Comparison of ENCODE assay signal across 8 cellular contexts in genomic region chr2:108533832-108534576, GRCh38. TPM values are rescaled to one million over a fixed set of nuclear protein-coding genes. Genes with fewer than 3 reads are reported as not detected.
DNase-seq lines count a peak whose midpoint lies in the region; ATAC-seq and TF ChIP-seq lines count a peak whose summit lies in the region.

A gene with protein sequence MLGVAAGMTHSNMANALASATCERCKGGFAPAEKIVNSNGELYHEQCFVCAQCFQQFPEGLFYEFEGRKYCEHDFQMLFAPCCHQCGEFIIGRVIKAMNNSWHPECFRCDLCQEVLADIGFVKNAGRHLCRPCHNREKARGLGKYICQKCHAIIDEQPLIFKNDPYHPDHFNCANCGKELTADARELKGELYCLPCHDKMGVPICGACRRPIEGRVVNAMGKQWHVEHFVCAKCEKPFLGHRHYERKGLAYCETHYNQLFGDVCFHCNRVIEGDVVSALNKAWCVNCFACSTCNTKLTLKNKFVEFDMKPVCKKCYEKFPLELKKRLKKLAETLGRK (plus strand): TSS chr2:108534470. CDS start chr2:108534563, 93 bp downstream.

- peak within 1 kb of the TSS; percentile 85 to 95 for H3K9ac ChIP-seq in colonic mucosa (ENCODE audit: low read depth in 2 of 2, low read length in 2 of 2)

- DNase-seq in Ammon's horn (ENCODE audit: low spot score) (peak; percentile 88), NCI-H510A (lab: John Stamatoyannopoulos, UW) (peak; percentile 77), colonic mucosa (peak; percentile 91), left kidney (ENCODE audit: low read depth, low spot score) (peak; percentile 95)
- DNase-seq in activated CD4-positive, alpha-beta T cell treated with anti-CD3 and anti-CD28 coated beads for 48 hours = peak; percentile 90
- DNase-seq in stimulated activated CD4-positive, alpha-beta T cell treated with anti-CD3 and anti-CD28 coated beads, Interleukin-1b, Interleukin-23, amount 100 ng/mL, for 48 hours = peak; percentile 83

- no peaks in the 10 kb centered on the region for H3K36me3 ChIP-seq in colonic mucosa

- H3K4me3 ChIP-seq in colonic mucosa = peak within 1 kb of the TSS; percentile 61

- no peak for TF ChIP-seq CTCF in colonic mucosa (IDR thresholded peaks at IDR 0.05)

- ATAC-seq in GM19025 (IDR thresholded peaks at IDR 0.05; ENCODE audit: low read depth, unreplicated experiment) (peak; percentile 84), HG03280 (IDR thresholded peaks at IDR 0.05; ENCODE audit: unreplicated experiment) (peak; percentile 83)

- no peaks in the 10 kb centered on the region for H3K9me3 ChIP-seq in colonic mucosa

- H3K4me1 ChIP-seq in colonic mucosa = no peaks in the 10 kb centered on the region

- H3K27me3 ChIP-seq in colonic mucosa = no peaks in the 10 kb centered on the region

- peak within 1 kb of the TSS; percentile 95 for H3K27ac ChIP-seq in colonic mucosa

- intact Hi-C loops in colonic mucosa (cut with DNase I) = no loop called here

RNA-seq across cellular contexts. Expression of the gene that starts here (rescaled TPM):
- 10 to 100 TPM; 34.1 to 50.3 TPM for total RNA-seq in colonic mucosa

Comparison
In these comparisons a context has a peak if more than half of its experiments do, and no peak if none do; other contexts are left out.
1. Peak in every context shown above with its lines: DNase-seq, ATAC-seq, H3K4me3 ChIP-seq and H3K27ac ChIP-seq.